15 cellular contexts compared by ENCODE assay signal in genomic region chr17:75695830-75696271, GRCh38. TPM values are rescaled to one million over a fixed set of nuclear protein-coding genes. Genes with fewer than 3 reads are reported as not detected.
A peak's percentile ranks its signal among the peaks of the same experiment; 100 is the strongest.
DNase-seq lines count a peak whose midpoint lies in the region; ATAC-seq and TF ChIP-seq lines count a peak whose summit lies in the region.
"Had no signal": no experiment of that assay in that cellular context is flagged by ENCODE, and none has a peak within 500 bp of the region (broad histone marks: within the 10 kb centered on the region; RNA-seq: fewer than 3 reads in every experiment).

No MANE protein-coding gene starts in this region.

- peaks cover 60% of the 10 kb centered on the region for H3K4me1 Mint-ChIP-seq in brain

- no peaks in the 10 kb centered on the region for H3K27me3 Mint-ChIP-seq in brain

- no peaks in the 10 kb centered on the region for H3K9me3 Mint-ChIP-seq in brain
- H3K9me3 Mint-ChIP-seq: activated T-cell treated with anti-CD3 and anti-CD28 coated beads, Interleukin-2, amount 50 U/mL, for 4 hours had no signal

- intact Hi-C loops in left ventricle myocardium superior (cut with micrococcal nuclease) (no loop called here), posterior cingulate gyrus (cut with DNase I) (no loop called here)

- TF ChIP-seq CTCF in brain (conservative IDR thresholded peaks at IDR 0.05): no peak
- no peak for TF ChIP-seq CTCF in coronary artery (IDR thresholded peaks at IDR 0.05)

- H3K27ac ChIP-seq in coronary artery: peak overlapping the region in 1 of 2 donors; percentile 92
- H3K27ac ChIP-seq: ascending aorta had no signal

- DNase-seq in Ammon's horn (ENCODE audit: low spot score): peak; percentile 77
- DNase-seq in left ventricle myocardium superior: peak; percentile 79
- peak in 7 of 10 donors; percentile 47 to 91 (median 65) for DNase-seq in posterior cingulate gyrus
- no peak for DNase-seq in NCI-H1105 treated with DMSO at 0.1 percent for 48 hours (lab: John Stamatoyannopoulos, UW)
- DNase-seq in coronary artery (ENCODE audit: low spot score): no peak
- DNase-seq in NCI-H2227 (lab: John Stamatoyannopoulos, UW; ENCODE audit: unreplicated experiment): no peak
- DNase-seq: activated CD4-positive, alpha-beta T cell treated with anti-CD3 and anti-CD28 coated beads for 1 hour; activated T-cell treated with anti-CD3 and anti-CD28 coated beads, Interleukin-2, amount 50 U/mL, for 4 hours; DMS 273 treated with DMSO at 0.1 percent for 48 hours; NCI-H1436 treated with DMSO at 0.1 percent for 48 hours; NCI-H774; stimulated activated CD4-positive, alpha-beta T cell treated with anti-CD3 and anti-CD28 coated beads, Interleukin-12 subunit alpha, Interleukin-12 subunit beta, amount 100 ng/mL, for 4 hours had no signal

- no peak overlapping the region for H3K4me3 Mint-ChIP-seq in brain
- H3K4me3 Mint-ChIP-seq: activated T-cell treated with anti-CD3 and anti-CD28 coated beads, Interleukin-2, amount 50 U/mL, for 4 hours had no signal

- peak; percentile 61 for ATAC-seq in left ventricle myocardium superior
- no peak for ATAC-seq in GM19035 (IDR thresholded peaks at IDR 0.05; ENCODE audit: unreplicated experiment)
- ATAC-seq: activated T-cell treated with anti-CD3 and anti-CD28 coated beads, Interleukin-2, amount 50 U/mL, for 4 hours had no signal

- H3K4me3 ChIP-seq in coronary artery: no peak overlapping the region
- H3K4me3 ChIP-seq: ascending aorta had no signal

- peaks cover 32% of the 10 kb centered on the region for H3K36me3 Mint-ChIP-seq in brain

- H3K27ac Mint-ChIP-seq in brain: peak overlapping the region in 3 of 5 experiments; percentile 85 to 98 (median 98)

RNA-seq across cellular contexts. Expression of gene ITGB4, which starts 25.4 kb away (rescaled TPM):
- 29.4 TPM for polyA plus RNA-seq in brain (ENCODE audit: insufficient read depth, low read depth, low replicate concordance)
- 8.8 TPM for total RNA-seq in left ventricle myocardium superior

RNA-seq across cellular contexts. Expression of gene SAP30BP, which starts 28.7 kb away (rescaled TPM):
- 113 TPM for polyA plus RNA-seq in brain (ENCODE audit: insufficient read depth, low read depth, low replicate concordance)
- 47.8 TPM for total RNA-seq in left ventricle myocardium superior

RNA-seq across cellular contexts. Expression of gene RECQL5, which starts 28.9 kb away (rescaled TPM):
- polyA plus RNA-seq in brain (ENCODE audit: insufficient read depth, low read depth, low replicate concordance): 25.9 TPM
- 14.3 TPM for total RNA-seq in left ventricle myocardium superior

Comparison
In these comparisons a context has a peak if more than half of its experiments do, and no peak if none do; other contexts are left out.
1. DNase-seq: peak in Ammon's horn (single experiment), left ventricle myocardium superior (single experiment) and posterior cingulate gyrus (7 of 10); none in NCI-H1105 treated with DMSO at 0.1 percent for 48 hours (single experiment), coronary artery (single experiment) and NCI-H2227 (single experiment).